Comparison of ENCODE assay signal across 8 cellular contexts in genomic region chr22:38316340-38317236, GRCh38. TPM values are rescaled to one million over a fixed set of nuclear protein-coding genes. Genes with fewer than 3 reads are reported as not detected.
DNase-seq lines count a peak whose midpoint lies in the region; ATAC-seq and TF ChIP-seq lines count a peak whose summit lies in the region.

No MANE protein-coding gene starts in this region.

- H3K4me1 Mint-ChIP-seq in T-cell (peaks cover 47 to 50% (median 49%) of the 10 kb centered on the region in 3 donors), osteocyte (ENCODE audit: unreplicated experiment) (peaks cover 60% of the 10 kb centered on the region)

- CTCF ChIA-PET in T-cell (lab: Charles Lee), result no interaction called here

- POLR2A ChIA-PET in T-cell (lab: Charles Lee), result interaction anchor here in 1 of 2 donors (0.6 kb wide), 1 partner anchor 8 kb away, joined by 5 read pairs; no protein-coding TSS in a partner anchor

- H3K4me3 Mint-ChIP-seq in T-cell (peak overlapping the region; percentile 81 to 86 (median 82)), osteocyte (ENCODE audit: unreplicated experiment) (peak overlapping the region; percentile 93)

- H3K4me1 ChIP-seq in ES-I3 (ENCODE audit: insufficient read depth, low read length) (peaks cover 56% of the 10 kb centered on the region), heart left ventricle (peaks cover 10 to 63% (median 52%) of the 10 kb centered on the region in 12 donors)

- WGBS in heart left ventricle, 4 donors, result 0 to 1% (median 0%) methylated on average over 30 to 70 of the region's 70 CpGs

- intact Hi-C loops in heart left ventricle (cut with DNase I), result loop anchor here in 4 of 10 donors (2.0 to 5.0 kb wide), 4 partner anchors 44 to 139 kb away; partner anchors contain the start of gene TMEM184B (in 4 of the 4)

- no peak for TF ChIP-seq CTCF in heart left ventricle (IDR thresholded peaks at IDR 0.05)
- TF ChIP-seq CTCF in osteocyte (IDR thresholded peaks at IDR 0.05), result no peak

- H3K27me3 Mint-ChIP-seq in T-cell, result no peaks in the 10 kb centered on the region
- no peaks in the 10 kb centered on the region for H3K27me3 Mint-ChIP-seq in osteocyte (ENCODE audit: unreplicated experiment)

- peak; percentile 40 to 74 (median 57) for DNase-seq in T-cell
- peak; percentile 66 to 80 (median 76) for DNase-seq in heart left ventricle
- DNase-seq in osteocyte (ENCODE audit: extremely low spot score, unreplicated experiment), result peak; percentile 88
- DNase-seq in NCI-H2107 (lab: John Stamatoyannopoulos, UW), result no peak

- peak overlapping the region; percentile 52 to 98 (median 84) for H3K4me3 ChIP-seq in heart left ventricle

- H3K9me3 ChIP-seq in ES-I3 (ENCODE audit: control insufficient read depth, insufficient read depth, low read length), result no peaks in the 10 kb centered on the region
- H3K9me3 ChIP-seq in heart left ventricle, result no peaks in the 10 kb centered on the region

- no peaks in the 10 kb centered on the region for H3K27me3 ChIP-seq in heart left ventricle

- H3K9me3 Mint-ChIP-seq in T-cell (no peaks in the 10 kb centered on the region), osteocyte (ENCODE audit: unreplicated experiment) (no peaks in the 10 kb centered on the region)

- H3K9ac ChIP-seq in ES-I3 (ENCODE audit: low read depth, low read length), result peak overlapping the region; percentile 100

- peak overlapping the region; percentile 95 to 96 for H3K27ac Mint-ChIP-seq in T-cell
- H3K27ac Mint-ChIP-seq in osteocyte (ENCODE audit: unreplicated experiment), result peak overlapping the region; percentile 97

- H3K27ac ChIP-seq in angular gyrus (ENCODE audit: low read depth, low read length) (peak overlapping the region; percentile 96), heart left ventricle (peak overlapping the region; percentile 85 to 100 (median 98))

- H3K36me3 Mint-ChIP-seq in T-cell (no peaks in the 10 kb centered on the region), osteocyte (ENCODE audit: unreplicated experiment) (peaks cover 4% of the 10 kb centered on the region)

- H3K36me3 ChIP-seq in ES-I3 (ENCODE audit: insufficient read depth, low read length) (peaks cover 18% of the 10 kb centered on the region), heart left ventricle (peaks cover 0 to 17% (median 15%) of the 10 kb centered on the region in 9 donors)

- peak in 1 of 2 donors; percentile 54 for TF ChIP-seq POLR2A in heart left ventricle (IDR thresholded peaks at IDR 0.05)

- ATAC-seq in HG03159 (IDR thresholded peaks at IDR 0.05; ENCODE audit: unreplicated experiment), result peak; percentile 29
- ATAC-seq in T-cell (replicated peaks in 1 of 4), result peak; percentile 59 to 67 (median 62)
- ATAC-seq in heart left ventricle, result peak; percentile 11 to 54 (median 32)
- ATAC-seq in HG02840 (IDR thresholded peaks at IDR 0.05; ENCODE audit: low FRiP score, unreplicated experiment), result no peak

RNA-seq across cellular contexts. Expression of gene CSNK1E, which starts 0.6 kb away (rescaled TPM):
- total RNA-seq in T-cell (100 to 1,000 TPM; 105 to 142 (median 115) TPM), heart left ventricle (100 to 1,000 TPM in 1 of 9 donors, 10 to 100 TPM in 8; 59.7 to 117 (median 72.6) TPM), osteocyte (175 and 176 TPM in 2 replicates)
- 100 to 1,000 TPM in 1 of 2 donors, 10 to 100 TPM in 1; 64.8 to 125 TPM for polyA plus RNA-seq in heart left ventricle

RNA-seq across cellular contexts. Expression of gene TMEM184B, which starts 43.8 kb away (rescaled TPM):
- total RNA-seq in T-cell, result 10 to 100 TPM; 30.8 to 41.3 (median 35.8) TPM
- total RNA-seq in heart left ventricle, result 100 to 1,000 TPM in 1 of 9 donors, 10 to 100 TPM in 8; 37.6 to 103 (median 47.0) TPM
- 10 to 100 TPM; 19.5 to 54.4 TPM for polyA plus RNA-seq in heart left ventricle
- 88.0 and 90.5 TPM in 2 replicates for total RNA-seq in osteocyte
